In genomic region chr17:73551756-73552155, GRCh38 we compare ENCODE assay signal across 12 cellular contexts.
DNase-seq lines count a peak whose midpoint lies in the region; ATAC-seq and TF ChIP-seq lines count a peak whose summit lies in the region.
"Had no signal": no experiment of that assay in that cellular context is flagged by ENCODE, and none has a peak within 500 bp of the region (broad histone marks: within the 10 kb centered on the region; RNA-seq: fewer than 3 reads in every experiment).

No MANE protein-coding gene starts in this region.

- H3K27ac Mint-ChIP-seq in activated CD4-positive, alpha-beta memory T cell treated with anti-CD3 and anti-CD28 coated beads, Interleukin-2, amount 10 ng/mL, durations not matched to agents 7 days and 5 days = no peak overlapping the region
- peak overlapping the region in 1 of 6 donors; percentile 24 for H3K27ac Mint-ChIP-seq in immature natural killer cell

- CTCF ChIA-PET in activated CD4-positive, alpha-beta memory T cell treated with anti-CD3 and anti-CD28 coated beads, Interleukin-2, amount 10 ng/mL, durations not matched to agents 7 days and 5 days (lab: Charles Lee) = interaction anchor here (0.6 kb wide), 1 partner anchor 55 kb away, joined by 3 read pairs; no protein-coding TSS in a partner anchor

- peak overlapping the region; percentile 51 for H3K4me3 Mint-ChIP-seq in activated CD4-positive, alpha-beta memory T cell treated with anti-CD3 and anti-CD28 coated beads, Interleukin-2, amount 10 ng/mL, durations not matched to agents 7 days and 5 days
- peak overlapping the region; percentile 68 to 85 (median 76) for H3K4me3 Mint-ChIP-seq in immature natural killer cell

- no peak for TF ChIP-seq CTCF in AG10803 (conservative IDR thresholded peaks at IDR 0.05; ENCODE audit: low read length)

- peak overlapping the region; percentile 39 for H3K4me3 ChIP-seq in AG10803 (ENCODE audit: low read length)
- H3K4me3 ChIP-seq: SJSA1 had no signal

- peak; percentile 26 for DNase-seq in AG10803 (ENCODE audit: low read depth)
- DNase-seq in Daoy (ENCODE audit: low read depth) = peak; percentile 41
- DNase-seq in activated CD4-positive, alpha-beta memory T cell treated with anti-CD3 and anti-CD28 coated beads, Interleukin-2, amount 10 ng/mL, durations not matched to agents 7 days and 5 days = no peak
- DNase-seq in immature natural killer cell = no peak
- DNase-seq in SIG-M5 (lab: John Stamatoyannopoulos, UW) = no peak
- DNase-seq: foreskin keratinocyte, IMR-90, left colon had no signal

- ATAC-seq in HG03025 (IDR thresholded peaks at IDR 0.05; ENCODE audit: low FRiP score, unreplicated experiment) (no peak), HG02678 (IDR thresholded peaks at IDR 0.05; ENCODE audit: unreplicated experiment) (no peak), HG02973 (IDR thresholded peaks at IDR 0.05; ENCODE audit: unreplicated experiment) (no peak)
- ATAC-seq: foreskin keratinocyte, left colon had no signal

- no peaks in the 10 kb centered on the region for H3K36me3 Mint-ChIP-seq in activated CD4-positive, alpha-beta memory T cell treated with anti-CD3 and anti-CD28 coated beads, Interleukin-2, amount 10 ng/mL, durations not matched to agents 7 days and 5 days (ENCODE audit: low read depth)
- H3K36me3 Mint-ChIP-seq in immature natural killer cell = no peaks in the 10 kb centered on the region

- POLR2A ChIA-PET in activated CD4-positive, alpha-beta memory T cell treated with anti-CD3 and anti-CD28 coated beads, Interleukin-2, amount 10 ng/mL, durations not matched to agents 7 days and 5 days (lab: Charles Lee) = no interaction called here

- peaks cover 3% of the 10 kb centered on the region for H3K4me1 Mint-ChIP-seq in activated CD4-positive, alpha-beta memory T cell treated with anti-CD3 and anti-CD28 coated beads, Interleukin-2, amount 10 ng/mL, durations not matched to agents 7 days and 5 days
- peaks cover 0 to 6% of the 10 kb centered on the region in 2 donors for H3K4me1 Mint-ChIP-seq in immature natural killer cell

- peaks cover 5% of the 10 kb centered on the region for H3K27me3 Mint-ChIP-seq in activated CD4-positive, alpha-beta memory T cell treated with anti-CD3 and anti-CD28 coated beads, Interleukin-2, amount 10 ng/mL, durations not matched to agents 7 days and 5 days
- peaks cover 2 to 8% (median 4%) of the 10 kb centered on the region in 3 donors for H3K27me3 Mint-ChIP-seq in immature natural killer cell (ENCODE audit: low read depth in 3 of 3)

- no peaks in the 10 kb centered on the region for H3K9me3 Mint-ChIP-seq in activated CD4-positive, alpha-beta memory T cell treated with anti-CD3 and anti-CD28 coated beads, Interleukin-2, amount 10 ng/mL, durations not matched to agents 7 days and 5 days
- no peaks in the 10 kb centered on the region for H3K9me3 Mint-ChIP-seq in immature natural killer cell

Comparison
In these comparisons a context has a peak if more than half of its experiments do, and no peak if none do; other contexts are left out.
1. DNase-seq: peak in AG10803 (single experiment) and Daoy (single experiment); none in activated CD4-positive, alpha-beta memory T cell treated with anti-CD3 and anti-CD28 coated beads, Interleukin-2, amount 10 ng/mL, durations not matched to agents 7 days and 5 days (single experiment), immature natural killer cell (0 of 3) and SIG-M5 (single experiment).